In genomic region chr2:28709101-28709500, GRCh38 we compare ENCODE assay signal across 2 cellular contexts.
TF ChIP-seq lines count a peak whose summit lies in the region.

No MANE protein-coding gene starts in this region.

TF ChIP-seq in HepG2, 621 proteins besides CTCF, POLR2A, EP300 and RAD21 (continued from another document and continues in another):
- TF ChIP-seq, protein P1, sequence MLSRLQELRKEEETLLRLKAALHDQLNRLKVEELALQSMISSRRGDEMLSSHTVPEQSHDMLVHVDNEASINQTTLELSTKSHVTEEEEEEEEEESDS (CRISPR knock-in tag; IDR thresholded peaks at IDR 0.05; ENCODE audit: borderline replicate concordance) = no peak
- TF ChIP-seq PCBP2 (optimal IDR thresholded peaks at IDR 0.05; ENCODE audit: low read depth, low read length, poor library complexity, severe bottlenecking) = no peak
- TF ChIP-seq ATF1 (CRISPR knock-in tag; IDR thresholded peaks at IDR 0.05) = 0 out of 2 replicates have a peak, but pooled peaks have one; percentile 5
- no peak for TF ChIP-seq TOPORS (CRISPR knock-in tag; IDR thresholded peaks at IDR 0.05)
- TF ChIP-seq REST (IDR thresholded peaks at IDR 0.05; ENCODE audit: borderline replicate concordance in 1 of 2, low read depth in 1 of 2, low read length in 2 of 2) = no peak
- TF ChIP-seq HDAC1 (CRISPR knock-in tag; IDR thresholded peaks at IDR 0.05) = peak; percentile 38; the same call in 1 of the 2 replicates
- TF ChIP-seq, protein P2, sequence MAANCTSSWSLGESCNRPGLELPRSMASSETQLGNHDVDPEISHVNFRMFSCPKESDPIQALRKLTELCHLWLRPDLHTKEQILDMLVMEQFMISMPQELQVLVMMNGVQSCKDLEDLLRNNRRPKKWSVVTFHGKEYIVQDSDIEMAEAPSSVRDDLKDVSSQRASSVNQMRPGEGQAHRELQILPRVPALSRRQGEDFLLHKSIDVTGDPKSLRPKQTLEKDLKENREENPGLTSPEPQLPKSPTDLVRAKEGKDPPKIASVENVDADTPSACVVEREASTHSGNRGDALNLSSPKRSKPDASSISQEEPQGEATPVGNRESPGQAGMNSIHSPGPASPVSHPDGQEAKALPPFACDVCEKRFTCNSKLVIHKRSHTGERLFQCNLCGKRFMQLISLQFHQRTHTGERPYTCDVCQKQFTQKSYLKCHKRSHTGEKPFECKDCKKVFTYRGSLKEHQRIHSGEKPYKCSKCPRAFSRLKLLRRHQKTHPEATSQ (CRISPR knock-in tag; IDR thresholded peaks at IDR 0.05; ENCODE audit: borderline replicate concordance) = no peak
- TF ChIP-seq, protein P3, sequence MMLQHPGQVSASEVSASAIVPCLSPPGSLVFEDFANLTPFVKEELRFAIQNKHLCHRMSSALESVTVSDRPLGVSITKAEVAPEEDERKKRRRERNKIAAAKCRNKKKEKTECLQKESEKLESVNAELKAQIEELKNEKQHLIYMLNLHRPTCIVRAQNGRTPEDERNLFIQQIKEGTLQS (CRISPR knock-in tag; IDR thresholded peaks at IDR 0.05) = no peak
- no peak for TF ChIP-seq ZNF770 (CRISPR knock-in tag; IDR thresholded peaks at IDR 0.05)
- peak; percentile 77 for TF ChIP-seq ZNF644 (CRISPR knock-in tag; IDR thresholded peaks at IDR 0.05; ENCODE audit: low read depth)
- TF ChIP-seq KDM2A (CRISPR knock-in tag; IDR thresholded peaks at IDR 0.05; ENCODE audit: borderline replicate concordance, low read depth) = 0 out of 2 replicates have a peak, but pooled peaks have one; percentile 38
- TF ChIP-seq ZFAT (CRISPR knock-in tag; conservative IDR thresholded peaks at IDR 0.05) = no peak
- TF ChIP-seq ZNF670 (CRISPR knock-in tag; IDR thresholded peaks at IDR 0.05; ENCODE audit: borderline replicate concordance) = 0 out of 2 replicates have a peak, but pooled peaks have one; percentile 34
- TF ChIP-seq U2AF1 (optimal IDR thresholded peaks at IDR 0.05; ENCODE audit: low read depth, low read length) = no peak
- TF ChIP-seq ZNF616 (CRISPR knock-in tag; IDR thresholded peaks at IDR 0.05; ENCODE audit: low read depth) = no peak
- 0 out of 2 replicates have a peak, but pooled peaks have one; percentile 26 for TF ChIP-seq KAT8 (CRISPR knock-in tag; IDR thresholded peaks at IDR 0.05)

TF ChIP-seq in SK-N-SH treated with all-trans-retinoic acid at 6 μM for 48 hours, 23 proteins besides CTCF, POLR2A, EP300 and RAD21 (continued from another document):
- TF ChIP-seq, protein P4, sequence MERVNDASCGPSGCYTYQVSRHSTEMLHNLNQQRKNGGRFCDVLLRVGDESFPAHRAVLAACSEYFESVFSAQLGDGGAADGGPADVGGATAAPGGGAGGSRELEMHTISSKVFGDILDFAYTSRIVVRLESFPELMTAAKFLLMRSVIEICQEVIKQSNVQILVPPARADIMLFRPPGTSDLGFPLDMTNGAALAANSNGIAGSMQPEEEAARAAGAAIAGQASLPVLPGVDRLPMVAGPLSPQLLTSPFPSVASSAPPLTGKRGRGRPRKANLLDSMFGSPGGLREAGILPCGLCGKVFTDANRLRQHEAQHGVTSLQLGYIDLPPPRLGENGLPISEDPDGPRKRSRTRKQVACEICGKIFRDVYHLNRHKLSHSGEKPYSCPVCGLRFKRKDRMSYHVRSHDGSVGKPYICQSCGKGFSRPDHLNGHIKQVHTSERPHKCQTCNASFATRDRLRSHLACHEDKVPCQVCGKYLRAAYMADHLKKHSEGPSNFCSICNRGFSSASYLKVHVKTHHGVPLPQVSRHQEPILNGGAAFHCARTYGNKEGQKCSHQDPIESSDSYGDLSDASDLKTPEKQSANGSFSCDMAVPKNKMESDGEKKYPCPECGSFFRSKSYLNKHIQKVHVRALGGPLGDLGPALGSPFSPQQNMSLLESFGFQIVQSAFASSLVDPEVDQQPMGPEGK (CRISPR knock-in tag; IDR thresholded peaks at IDR 0.05; ENCODE audit: borderline replicate concordance) = no peak
- TF ChIP-seq ZNF70 (CRISPR knock-in tag; IDR thresholded peaks at IDR 0.05) (no peak), RARB (CRISPR knock-in tag; IDR thresholded peaks at IDR 0.05) (no peak), ZNF565 (CRISPR knock-in tag; conservative IDR thresholded peaks at IDR 0.05; ENCODE audit: low read depth) (no peak), ZFP3 (CRISPR knock-in tag; IDR thresholded peaks at IDR 0.05) (no peak), ZFP30 (CRISPR knock-in tag; IDR thresholded peaks at IDR 0.05) (no peak), SNAI2 (CRISPR knock-in tag; IDR thresholded peaks at IDR 0.05) (no peak), CSDC2 (CRISPR knock-in tag; IDR thresholded peaks at IDR 0.05) (no peak), ZC3H10 (CRISPR knock-in tag; IDR thresholded peaks at IDR 0.05) (no peak)
- TF ChIP-seq, protein P5, sequence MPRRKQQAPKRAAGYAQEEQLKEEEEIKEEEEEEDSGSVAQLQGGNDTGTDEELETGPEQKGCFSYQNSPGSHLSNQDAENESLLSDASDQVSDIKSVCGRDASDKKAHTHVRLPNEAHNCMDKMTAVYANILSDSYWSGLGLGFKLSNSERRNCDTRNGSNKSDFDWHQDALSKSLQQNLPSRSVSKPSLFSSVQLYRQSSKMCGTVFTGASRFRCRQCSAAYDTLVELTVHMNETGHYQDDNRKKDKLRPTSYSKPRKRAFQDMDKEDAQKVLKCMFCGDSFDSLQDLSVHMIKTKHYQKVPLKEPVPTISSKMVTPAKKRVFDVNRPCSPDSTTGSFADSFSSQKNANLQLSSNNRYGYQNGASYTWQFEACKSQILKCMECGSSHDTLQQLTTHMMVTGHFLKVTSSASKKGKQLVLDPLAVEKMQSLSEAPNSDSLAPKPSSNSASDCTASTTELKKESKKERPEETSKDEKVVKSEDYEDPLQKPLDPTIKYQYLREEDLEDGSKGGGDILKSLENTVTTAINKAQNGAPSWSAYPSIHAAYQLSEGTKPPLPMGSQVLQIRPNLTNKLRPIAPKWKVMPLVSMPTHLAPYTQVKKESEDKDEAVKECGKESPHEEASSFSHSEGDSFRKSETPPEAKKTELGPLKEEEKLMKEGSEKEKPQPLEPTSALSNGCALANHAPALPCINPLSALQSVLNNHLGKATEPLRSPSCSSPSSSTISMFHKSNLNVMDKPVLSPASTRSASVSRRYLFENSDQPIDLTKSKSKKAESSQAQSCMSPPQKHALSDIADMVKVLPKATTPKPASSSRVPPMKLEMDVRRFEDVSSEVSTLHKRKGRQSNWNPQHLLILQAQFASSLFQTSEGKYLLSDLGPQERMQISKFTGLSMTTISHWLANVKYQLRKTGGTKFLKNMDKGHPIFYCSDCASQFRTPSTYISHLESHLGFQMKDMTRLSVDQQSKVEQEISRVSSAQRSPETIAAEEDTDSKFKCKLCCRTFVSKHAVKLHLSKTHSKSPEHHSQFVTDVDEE (CRISPR knock-in tag; IDR thresholded peaks at IDR 0.05) = no peak
